Comparison of ENCODE assay signal across 11 cellular contexts in the genomic region with DNA sequence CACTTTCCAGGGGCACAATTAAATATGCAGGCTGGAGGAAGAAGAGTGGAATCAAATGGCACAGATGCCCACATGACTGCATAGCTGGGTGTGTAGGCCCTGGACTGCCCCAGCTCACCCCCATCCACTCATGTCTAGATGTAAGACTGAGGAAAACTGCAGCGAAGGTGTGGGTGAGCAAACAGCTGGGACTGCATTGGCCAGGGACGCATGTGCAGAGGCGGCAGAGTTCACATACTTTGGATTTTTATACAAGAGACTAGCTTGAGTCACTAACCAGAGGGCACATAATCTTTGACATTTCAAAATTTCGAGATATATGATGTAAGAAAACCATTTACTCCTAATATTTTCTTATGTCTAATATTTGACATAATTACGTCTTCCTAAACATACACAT.
A peak's percentile ranks its signal among the peaks of the same experiment; 100 is the strongest.
DNase-seq lines count a peak whose midpoint lies in the region; ATAC-seq and TF ChIP-seq lines count a peak whose summit lies in the region.
"Had no signal": no experiment of that assay in that cellular context is flagged by ENCODE, and none has a peak within 500 bp of the region (broad histone marks: within the 10 kb centered on the region; RNA-seq: fewer than 3 reads in every experiment).

No MANE protein-coding gene starts in this region.

- H3K4me2 ChIP-seq in MM.1S (ENCODE audit: low read depth, low read length): no peak overlapping the region

- ATAC-seq in HG03045 (IDR thresholded peaks at IDR 0.05; ENCODE audit: unreplicated experiment): no peak

- no peaks in the 10 kb centered on the region for H3K9me3 ChIP-seq in MM.1S (replicated peaks; ENCODE audit: insufficient read depth, low read length)

- peak overlapping the region in 4 of 7 donors; percentile 30 to 69 (median 44) for H3K27ac Mint-ChIP-seq in CD14-positive monocyte
- H3K27ac Mint-ChIP-seq: stimulated activated memory B cell treated with anti-CD40 and anti-IgM and Interleukin-4, amounts not matched to agents 10 μg/mL and 1 μg/mL and 100 μg/mL, for 72 hours had no signal

- no peaks in the 10 kb centered on the region for H3K36me3 Mint-ChIP-seq in CD14-positive monocyte
- H3K36me3 Mint-ChIP-seq: stimulated activated memory B cell treated with anti-CD40 and anti-IgM and Interleukin-4, amounts not matched to agents 10 μg/mL and 1 μg/mL and 100 μg/mL, for 72 hours had no signal

- no peaks in the 10 kb centered on the region for H4K20me1 ChIP-seq in MM.1S (ENCODE audit: insufficient read depth, low read length)

- H3K4me3 ChIP-seq in MM.1S (ENCODE audit: low read length): no peak overlapping the region

- H3K27me3 Mint-ChIP-seq in CD14-positive monocyte (ENCODE audit: low read depth in 3 of 3): peaks cover 0 to 4% (median 0%) of the 10 kb centered on the region in 3 donors
- H3K27me3 Mint-ChIP-seq: central memory CD8-positive, alpha-beta T cell; stimulated activated memory B cell treated with anti-CD40 and anti-IgM and Interleukin-4, amounts not matched to agents 10 μg/mL and 1 μg/mL and 100 μg/mL, for 72 hours had no signal

- intact Hi-C loops in CD14-positive monocyte (cut with micrococcal nuclease): no loop called here

- peak overlapping the region; percentile 73 for H3K27ac ChIP-seq in epithelial cell of prostate
- H3K27ac ChIP-seq in MM.1S (ENCODE audit: low read length): no peak overlapping the region

- H2AFZ ChIP-seq in MM.1S (ENCODE audit: low read length): no peak overlapping the region

- no peaks in the 10 kb centered on the region for H3K9me2 ChIP-seq in MM.1S (replicated peaks; ENCODE audit: insufficient read depth, low read length)

- TF ChIP-seq CTCF in CD14-positive monocyte (IDR thresholded peaks at IDR 0.05) (no peak), MM.1S (IDR thresholded peaks at IDR 0.05; ENCODE audit: low read length) (no peak)

- H3K36me3 ChIP-seq in MM.1S (replicated peaks; ENCODE audit: insufficient read depth, low read length): no peaks in the 10 kb centered on the region

- H3K4me1 Mint-ChIP-seq in CD14-positive monocyte: peaks cover 20% of the 10 kb centered on the region

- H3K79me2 ChIP-seq in MM.1S (ENCODE audit: low read length): no peaks in the 10 kb centered on the region

- peaks cover 0 to 3% (median 0%) of the 10 kb centered on the region in 7 donors for H3K9me3 Mint-ChIP-seq in CD14-positive monocyte
- H3K9me3 Mint-ChIP-seq: central memory CD8-positive, alpha-beta T cell; stimulated activated memory B cell treated with anti-CD40 and anti-IgM and Interleukin-4, amounts not matched to agents 10 μg/mL and 1 μg/mL and 100 μg/mL, for 72 hours had no signal

- H3F3A ChIP-seq in MM.1S (ENCODE audit: insufficient read depth, low read length): no peaks in the 10 kb centered on the region

- no peaks in the 10 kb centered on the region for H3K27me3 ChIP-seq in MM.1S (replicated peaks; ENCODE audit: insufficient read depth, low read length)

- no peak overlapping the region for H3K9ac ChIP-seq in MM.1S (ENCODE audit: low read length)

- H3K4me1 ChIP-seq in MM.1S (ENCODE audit: low read length): peaks cover 9% of the 10 kb centered on the region; the same call in 1 of the 2 replicates

- DNase-seq in CD14-positive monocyte (ENCODE audit: low spot score) (no peak), NCI-H460 (ENCODE audit: extremely low read depth, low read depth) (peak; percentile 61), epithelial cell of prostate (ENCODE audit: low read depth, low spot score) (no peak), mucosa of gallbladder (ENCODE audit: low spot score) (peak; percentile 16), NCI-H1048 (lab: John Stamatoyannopoulos, UW) (no peak), MM.1S (no peak)
- no peak for DNase-seq in activated T-cell treated with anti-CD3 and anti-CD28 coated beads, Interleukin-2, amount 50 U/mL, for 1 hour
- DNase-seq: NCI-H1105 had no signal

- H3K4me3 Mint-ChIP-seq in CD14-positive monocyte: no peak overlapping the region
- H3K4me3 Mint-ChIP-seq: central memory CD8-positive, alpha-beta T cell; stimulated activated memory B cell treated with anti-CD40 and anti-IgM and Interleukin-4, amounts not matched to agents 10 μg/mL and 1 μg/mL and 100 μg/mL, for 72 hours had no signal

Comparison
In these comparisons a context has a peak if more than half of its experiments do, and no peak if none do; other contexts are left out.
1. DNase-seq: peak in NCI-H460 (single experiment) and mucosa of gallbladder (single experiment); none in CD14-positive monocyte (single experiment), epithelial cell of prostate (single experiment), NCI-H1048 (single experiment), activated T-cell treated with anti-CD3 and anti-CD28 coated beads, Interleukin-2, amount 50 U/mL, for 1 hour (single experiment) and MM.1S (single experiment).